ENCODE assay signal across 25 cellular contexts in genomic region chr21:35016071-35016470, GRCh38. TPM values are rescaled to one million over a fixed set of nuclear protein-coding genes. Genes with fewer than 3 reads are reported as not detected.
A peak's percentile ranks its signal among the peaks of the same experiment; 100 is the strongest.
DNase-seq lines count a peak whose midpoint lies in the region; ATAC-seq and TF ChIP-seq lines count a peak whose summit lies in the region.
"Had no signal": no experiment of that assay in that cellular context is flagged by ENCODE, and none has a peak within 500 bp of the region (broad histone marks: within the 10 kb centered on the region; RNA-seq: fewer than 3 reads in every experiment).

No MANE protein-coding gene starts in this region.

- DNase-seq in activated T-cell treated with anti-CD3 and anti-CD28 coated beads, Interleukin-2, amount 50 U/mL, for 72 hours = no peak
- DNase-seq in activated T-cell treated with anti-CD3 and anti-CD28 coated beads, Interleukin-2, amount 50 U/mL, for 4 hours = no peak
- peak; percentile 46 for DNase-seq in PC-3
- DNase-seq in immature natural killer cell = no peak
- no peak for DNase-seq in posterior vena cava (ENCODE audit: low spot score)
- DNase-seq in H4 (ENCODE audit: low spot score) = no peak
- DNase-seq: ACHN; BE2C; central memory CD4-positive, alpha-beta T cell; dermis blood vessel endothelial cell; EL; gastrocnemius medialis; GM23248; HFFc6; hippocampal formation; KG1; mesenchymal stem cell; NCI-H1417; NCI-H2029 treated with DMSO at 0.1 percent for 48 hours; NCI-H774; transverse colon had no signal

- peaks cover 45% of the 10 kb centered on the region for H3K4me1 ChIP-seq in PC-3 (ENCODE audit: insufficient read depth, low read length)
- H3K4me1 ChIP-seq: BE2C, gastrocnemius medialis had no signal

- 0 out of 2 replicates have a peak, but pooled peaks cover 4% of the 10 kb centered on the region for H4K20me1 ChIP-seq in PC-3 (ENCODE audit: low read length)

- ATAC-seq in activated T-cell treated with anti-CD3 and anti-CD28 coated beads, Interleukin-2, amount 50 U/mL, for 72 hours (replicated peaks in 1 of 2) = no peak
- no peak for ATAC-seq in activated T-cell treated with anti-CD3 and anti-CD28 coated beads, Interleukin-2, amount 50 U/mL, for 4 hours
- ATAC-seq in PC-3 = peak; percentile 19
- no peak for ATAC-seq in stimulated activated memory B cell treated with anti-CD40 and anti-IgM and Interleukin-4, amounts not matched to agents 10 μg/mL and 1 μg/mL and 100 μg/mL, for 72 hours
- ATAC-seq: gastrocnemius medialis, GM12878, left lobe of liver had no signal

- H3K36me3 ChIP-seq in PC-3 (ENCODE audit: low read depth, low read length) = peaks cover 10% of the 10 kb centered on the region; the same call in 1 of the 2 replicates
- H3K36me3 ChIP-seq: BE2C, gastrocnemius medialis, transverse colon had no signal

- H2AFZ ChIP-seq in PC-3 (ENCODE audit: low read length) = no peak overlapping the region
- H2AFZ ChIP-seq: GM23248 had no signal

- no peaks in the 10 kb centered on the region for H3K36me3 Mint-ChIP-seq in activated T-cell treated with anti-CD3 and anti-CD28 coated beads, Interleukin-2, amount 50 U/mL, for 72 hours (ENCODE audit: insufficient read depth in 2 of 2)
- peaks cover 18% of the 10 kb centered on the region for H3K36me3 Mint-ChIP-seq in activated T-cell treated with anti-CD3 and anti-CD28 coated beads, Interleukin-2, amount 50 U/mL, for 4 hours (ENCODE audit: insufficient read depth)
- H3K36me3 Mint-ChIP-seq in immature natural killer cell = peaks cover 8 to 16% (median 12%) of the 10 kb centered on the region in 3 donors
- peaks cover 38% of the 10 kb centered on the region for H3K36me3 Mint-ChIP-seq in stimulated activated memory B cell treated with anti-CD40 and anti-IgM and Interleukin-4, amounts not matched to agents 10 μg/mL and 1 μg/mL and 100 μg/mL, for 72 hours

- H3K4me2 ChIP-seq in PC-3 (ENCODE audit: low read length) = no peak overlapping the region

- peak overlapping the region; percentile 72 for H3K27ac Mint-ChIP-seq in activated T-cell treated with anti-CD3 and anti-CD28 coated beads, Interleukin-2, amount 50 U/mL, for 72 hours
- H3K27ac Mint-ChIP-seq in immature natural killer cell = peak overlapping the region; percentile 20 to 89 (median 52)
- peak overlapping the region; percentile 78 for H3K27ac Mint-ChIP-seq in stimulated activated memory B cell treated with anti-CD40 and anti-IgM and Interleukin-4, amounts not matched to agents 10 μg/mL and 1 μg/mL and 100 μg/mL, for 72 hours
- H3K27ac Mint-ChIP-seq: HFFc6 had no signal

- H3K9me2 ChIP-seq in PC-3 (replicated peaks; ENCODE audit: low read length) = no peaks in the 10 kb centered on the region

- H3K27ac ChIP-seq in PC-3 (ENCODE audit: low read length) = no peak overlapping the region
- H3K27ac ChIP-seq: gastrocnemius medialis, GM23248 had no signal

- H3K79me2 ChIP-seq in PC-3 (ENCODE audit: low read length) = peaks cover 48% of the 10 kb centered on the region

- H3K4me3 Mint-ChIP-seq in activated T-cell treated with anti-CD3 and anti-CD28 coated beads, Interleukin-2, amount 50 U/mL, for 72 hours = peak overlapping the region; percentile 66 to 68
- no peak overlapping the region for H3K4me3 Mint-ChIP-seq in activated T-cell treated with anti-CD3 and anti-CD28 coated beads, Interleukin-2, amount 50 U/mL, for 4 hours
- H3K4me3 Mint-ChIP-seq in immature natural killer cell = peak overlapping the region in 1 of 5 donors; percentile 41
- H3K4me3 Mint-ChIP-seq in stimulated activated memory B cell treated with anti-CD40 and anti-IgM and Interleukin-4, amounts not matched to agents 10 μg/mL and 1 μg/mL and 100 μg/mL, for 72 hours = no peak overlapping the region
- H3K4me3 Mint-ChIP-seq: HFFc6 had no signal

- no peaks in the 10 kb centered on the region for H3F3A ChIP-seq in PC-3 (ENCODE audit: low read length, unreplicated experiment)

- CTCF ChIA-PET in PC-3 (lab: Charles Lee) = no interaction called here

- H3K27me3 Mint-ChIP-seq in activated T-cell treated with anti-CD3 and anti-CD28 coated beads, Interleukin-2, amount 50 U/mL, for 72 hours (ENCODE audit: low read depth) = no peaks in the 10 kb centered on the region
- no peaks in the 10 kb centered on the region for H3K27me3 Mint-ChIP-seq in activated T-cell treated with anti-CD3 and anti-CD28 coated beads, Interleukin-2, amount 50 U/mL, for 4 hours (ENCODE audit: low read depth)
- H3K27me3 Mint-ChIP-seq in immature natural killer cell (ENCODE audit: low read depth in 3 of 3) = peaks cover 2 to 5% (median 3%) of the 10 kb centered on the region in 3 donors
- no peaks in the 10 kb centered on the region for H3K27me3 Mint-ChIP-seq in stimulated activated memory B cell treated with anti-CD40 and anti-IgM and Interleukin-4, amounts not matched to agents 10 μg/mL and 1 μg/mL and 100 μg/mL, for 72 hours

- BruUV-seq in PC-3 (replicated peaks; lab: Mats Ljungman, UMichigan) = no TSS peak

- H3K9me3 Mint-ChIP-seq in activated T-cell treated with anti-CD3 and anti-CD28 coated beads, Interleukin-2, amount 50 U/mL, for 72 hours = no peaks in the 10 kb centered on the region
- H3K9me3 Mint-ChIP-seq in activated T-cell treated with anti-CD3 and anti-CD28 coated beads, Interleukin-2, amount 50 U/mL, for 4 hours = no peaks in the 10 kb centered on the region
- H3K9me3 Mint-ChIP-seq in immature natural killer cell = no peaks in the 10 kb centered on the region
- H3K9me3 Mint-ChIP-seq in stimulated activated memory B cell treated with anti-CD40 and anti-IgM and Interleukin-4, amounts not matched to agents 10 μg/mL and 1 μg/mL and 100 μg/mL, for 72 hours = no peaks in the 10 kb centered on the region
- H3K9me3 Mint-ChIP-seq: HFFc6; T-helper 1 cell treated with Interleukin-12 subunit alpha and Interleukin-12 subunit beta and Interleukin-4 antibody, amounts not matched to agents 30 μg/mL and 1 μg/mL, for 36 hours had no signal

- TF ChIP-seq CTCF in PC-3 (conservative IDR thresholded peaks at IDR 0.05; ENCODE audit: low read depth, low read length) = no peak

- no peaks in the 10 kb centered on the region for H3K9me3 ChIP-seq in PC-3 (ENCODE audit: low read length)
- H3K9me3 ChIP-seq: BE2C, gastrocnemius medialis, transverse colon had no signal

- POLR2A ChIA-PET in PC-3 (lab: Charles Lee; ENCODE audit: unreplicated experiment) = interaction anchor here (0.6 kb wide), 1 partner anchor 272 kb away, joined by 3 read pairs; no protein-coding TSS in a partner anchor

- intact Hi-C loops in PC-3 (cut with micrococcal nuclease) (loop anchor here (10.0 kb wide), 1 partner anchor 111 kb away; no protein-coding TSS in a partner anchor), posterior vena cava (cut with DNase I) (no loop called here)

- H3K4me1 Mint-ChIP-seq in activated T-cell treated with anti-CD3 and anti-CD28 coated beads, Interleukin-2, amount 50 U/mL, for 72 hours (ENCODE audit: low read depth) = peaks cover 89% of the 10 kb centered on the region
- peaks cover 90% of the 10 kb centered on the region for H3K4me1 Mint-ChIP-seq in activated T-cell treated with anti-CD3 and anti-CD28 coated beads, Interleukin-2, amount 50 U/mL, for 4 hours (ENCODE audit: low read depth)
- peaks cover 77 to 84% of the 10 kb centered on the region in 2 donors for H3K4me1 Mint-ChIP-seq in immature natural killer cell
- H3K4me1 Mint-ChIP-seq in stimulated activated memory B cell treated with anti-CD40 and anti-IgM and Interleukin-4, amounts not matched to agents 10 μg/mL and 1 μg/mL and 100 μg/mL, for 72 hours = peaks cover 55% of the 10 kb centered on the region

- no peak overlapping the region for H3K9ac ChIP-seq in PC-3 (ENCODE audit: low read length)
- H3K9ac ChIP-seq: GM23248 had no signal

- no peaks in the 10 kb centered on the region for H3K27me3 ChIP-seq in PC-3 (ENCODE audit: low read length)
- H3K27me3 ChIP-seq: BE2C, gastrocnemius medialis, transverse colon had no signal

- H3K4me3 ChIP-seq in PC-3 (ENCODE audit: low read length) = no peak overlapping the region
- H3K4me3 ChIP-seq: gastrocnemius medialis, GM12878, GM23248, transverse colon had no signal

RNA-seq across cellular contexts. Expression of gene RUNX1, which starts 33.0 kb away (rescaled TPM):
- 10 to 100 TPM; 36.6 to 56.2 TPM for total RNA-seq in activated T-cell treated with anti-CD3 and anti-CD28 coated beads, Interleukin-2, amount 50 U/mL, for 72 hours
- 100 to 1,000 TPM in 1 of 3 donors, 10 to 100 TPM in 2; 91.6 to 116 (median 99.9) TPM for total RNA-seq in activated T-cell treated with anti-CD3 and anti-CD28 coated beads, Interleukin-2, amount 50 U/mL, for 4 hours
- 55.2 and 77.8 TPM in 2 replicates for total RNA-seq in PC-3 (2014; rRNA removed)
- 10 to 100 TPM in 2 of 3 donors, 1 to 10 TPM in 1; 6.2 to 25.2 (median 10.6) TPM for polyA plus RNA-seq in immature natural killer cell
- 10 to 100 TPM; 39.6 to 59.3 TPM for total RNA-seq in posterior vena cava
- total RNA-seq in H4 (2014; rRNA removed; shearing (Covaris generic)) = 4.6 and 4.9 TPM in 2 replicates

Comparison
In these comparisons a context has a peak if more than half of its experiments do, and no peak if none do; other contexts are left out.
1. H3K4me3 Mint-ChIP-seq: peak in activated T-cell treated with anti-CD3 and anti-CD28 coated beads, Interleukin-2, amount 50 U/mL, for 72 hours (2 of 2); none in activated T-cell treated with anti-CD3 and anti-CD28 coated beads, Interleukin-2, amount 50 U/mL, for 4 hours (single experiment) and stimulated activated memory B cell treated with anti-CD40 and anti-IgM and Interleukin-4, amounts not matched to agents 10 μg/mL and 1 μg/mL and 100 μg/mL, for 72 hours (single experiment).
2. Peak in every context shown above with its lines, with median percentiles within 50 percentile points of each other: H3K27ac Mint-ChIP-seq.